ENCODE assay signal across 10 cellular contexts in the genomic region with DNA sequence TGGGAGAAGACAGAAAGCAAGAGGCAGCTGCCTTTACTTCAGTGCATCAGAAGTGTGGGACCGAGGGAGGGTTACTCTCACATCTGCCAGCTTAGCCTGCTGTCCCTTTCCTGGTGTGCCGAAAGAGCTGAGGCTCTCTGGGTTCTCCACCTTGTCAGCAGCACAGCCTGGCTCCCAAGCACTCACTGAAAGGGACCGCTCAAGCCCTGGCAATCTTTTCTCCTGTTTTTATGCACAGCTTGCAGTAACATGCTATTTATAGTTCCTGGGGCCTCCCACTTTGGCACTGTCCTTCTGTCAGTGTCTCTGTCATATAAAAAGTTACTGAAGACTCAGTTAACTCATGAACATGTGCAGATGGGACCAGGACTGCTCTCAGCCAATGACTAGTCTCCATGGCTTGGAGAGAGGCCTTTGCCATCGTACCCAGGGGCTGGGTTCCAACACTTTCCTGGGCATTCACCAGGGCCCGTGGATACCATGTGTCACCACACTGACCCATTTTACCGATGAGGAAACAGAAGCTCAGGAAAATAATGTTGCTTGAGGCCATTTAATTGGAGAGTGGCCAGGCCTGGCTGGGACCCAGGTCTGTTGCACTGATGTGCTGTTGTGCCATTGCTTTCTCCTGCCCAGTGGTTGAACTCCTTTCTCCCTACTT. TPM values are rescaled to one million over a fixed set of nuclear protein-coding genes. Genes with fewer than 3 reads are reported as not detected.
DNase-seq lines count a peak whose midpoint lies in the region; ATAC-seq and TF ChIP-seq lines count a peak whose summit lies in the region.
"Had no signal": no experiment of that assay in that cellular context is flagged by ENCODE, and none has a peak within 500 bp of the region (broad histone marks: within the 10 kb centered on the region; RNA-seq: fewer than 3 reads in every experiment).

No MANE protein-coding gene starts in this region.

- H3K27me3 ChIP-seq in GM23248 (replicated peaks; ENCODE audit: insufficient read depth) (no peaks in the 10 kb centered on the region), layer of hippocampus (ENCODE audit: control insufficient read depth, insufficient read depth, low read length) (no peaks in the 10 kb centered on the region), upper lobe of left lung (no peaks in the 10 kb centered on the region)

- TF ChIP-seq POLR2A in upper lobe of left lung (IDR thresholded peaks at IDR 0.05), result no peak

- peak; percentile 59 for DNase-seq in GM23248
- peak in 1 of 61 donors; percentile 60 for DNase-seq in caudate nucleus (lab: John Stamatoyannopoulos, UW)
- DNase-seq in upper lobe of left lung, result no peak
- DNase-seq in stimulated activated naive CD8-positive, alpha-beta T cell treated with anti-CD3 and anti-CD28 coated beads, Interleukin-15, amount 100 ng/mL, for 72 hours, result no peak
- no peak for DNase-seq in NCI-H187 treated with DMSO at 0.1 percent for 48 hours (lab: John Stamatoyannopoulos, UW)
- no peak for DNase-seq in NCI-H2196 treated with DMSO at 0.1 percent for 48 hours (lab: John Stamatoyannopoulos, UW; ENCODE audit: unreplicated experiment)
- DNase-seq: GDM1, H9 had no signal

- TF ChIP-seq CTCF in upper lobe of left lung (IDR thresholded peaks at IDR 0.05), result no peak

- in situ Hi-C loops in GM23248 (cut with MboI), result no loop called here

- H3K27ac ChIP-seq in GM23248 (no peak overlapping the region), caudate nucleus (ENCODE audit: low read depth, low read length) (peak overlapping the region; percentile 3), layer of hippocampus (ENCODE audit: low read depth, low read length) (peak overlapping the region; percentile 16), upper lobe of left lung (peak overlapping the region in 3 of 4 donors; percentile 31 to 66 (median 46))
- H3K27ac ChIP-seq: KMS-11 had no signal

- no peaks in the 10 kb centered on the region for H3K9me2 ChIP-seq in GM23248 (ENCODE audit: insufficient read depth)

- no peak overlapping the region for H3K4me3 Mint-ChIP-seq in stimulated activated naive CD8-positive, alpha-beta T cell treated with anti-CD3 and anti-CD28 coated beads, Interleukin-15, amount 100 ng/mL, for 72 hours
- H3K4me3 Mint-ChIP-seq: H9 had no signal

- peaks cover 36% of the 10 kb centered on the region for H3F3A ChIP-seq in GM23248 (ENCODE audit: insufficient read depth)

- no peak overlapping the region for H3K9ac ChIP-seq in GM23248
- H3K9ac ChIP-seq: KMS-11 had no signal

- H3K36me3 ChIP-seq in GM23248 (ENCODE audit: low read depth) (peaks cover 29% of the 10 kb centered on the region), upper lobe of left lung (peaks cover 0 to 12% (median 5%) of the 10 kb centered on the region in 4 donors)

- no peak overlapping the region for H3K4me2 ChIP-seq in GM23248 (ENCODE audit: unreplicated experiment)
- H3K4me2 ChIP-seq: KMS-11 had no signal

- no peak overlapping the region for H3K4me3 ChIP-seq in GM23248
- H3K4me3 ChIP-seq in upper lobe of left lung, result no peak overlapping the region

- TF ChIP-seq EP300 in upper lobe of left lung (IDR thresholded peaks at IDR 0.05), result no peak

- H3K9me3 ChIP-seq in GM23248 (ENCODE audit: low read depth) (no peaks in the 10 kb centered on the region), upper lobe of left lung (no peaks in the 10 kb centered on the region)

- H3K79me2 ChIP-seq in GM23248 (ENCODE audit: insufficient read depth), result no peaks in the 10 kb centered on the region

- H3K4me1 ChIP-seq in GM23248 (ENCODE audit: insufficient read depth) (peaks cover 28% of the 10 kb centered on the region), upper lobe of left lung (peaks cover 17 to 36% (median 21%) of the 10 kb centered on the region in 4 donors)

- H3K27me3 Mint-ChIP-seq in stimulated activated naive CD8-positive, alpha-beta T cell treated with anti-CD3 and anti-CD28 coated beads, Interleukin-15, amount 100 ng/mL, for 72 hours, result no peaks in the 10 kb centered on the region

- H2AFZ ChIP-seq in GM23248, result no peak overlapping the region

- no peaks in the 10 kb centered on the region for H4K20me1 ChIP-seq in GM23248 (ENCODE audit: insufficient read depth)

- peak in 1 of 2 donors; percentile 16 for ATAC-seq in upper lobe of left lung (ENCODE audit: low FRiP score in 2 of 2)
- ATAC-seq in stimulated activated naive CD8-positive, alpha-beta T cell treated with anti-CD3 and anti-CD28 coated beads, Interleukin-15, amount 100 ng/mL, for 72 hours, result no peak

- no peak overlapping the region for H3K27ac Mint-ChIP-seq in stimulated activated naive CD8-positive, alpha-beta T cell treated with anti-CD3 and anti-CD28 coated beads, Interleukin-15, amount 100 ng/mL, for 72 hours
- H3K27ac Mint-ChIP-seq: H9 had no signal

- H3K9me3 Mint-ChIP-seq in stimulated activated naive CD8-positive, alpha-beta T cell treated with anti-CD3 and anti-CD28 coated beads, Interleukin-15, amount 100 ng/mL, for 72 hours, result peaks cover 0 to 17% of the 10 kb centered on the region in 2 donors
- H3K9me3 Mint-ChIP-seq: H9 had no signal

- WGBS in GM23248 (ENCODE audit: low coverage in 1 of 2, low lambda C conversion rate in 2 of 2, missing lambda C conversion rate in 2 of 2), 2 experiments, result 11 to 20% methylated on average over 6 of the region's 6 CpGs
- WGBS in upper lobe of left lung, 2 donors, result 67 to 69% methylated on average over 4 to 6 of the region's 6 CpGs

- H3K4me1 Mint-ChIP-seq in stimulated activated naive CD8-positive, alpha-beta T cell treated with anti-CD3 and anti-CD28 coated beads, Interleukin-15, amount 100 ng/mL, for 72 hours, result peaks cover 28% of the 10 kb centered on the region

RNA-seq across cellular contexts. Expression of a gene that starts 46.2 kb away (rescaled TPM):
- total RNA-seq in GM23248 (2014; rRNA removed; shearing (Covaris generic)), result 43.7 and 65.1 TPM in 2 replicates
- polyA plus RNA-seq in GM23248 (2016; fragmentation: Nextera tagmentation; extraction: Ambion mirVana), result 30.6 and 32.6 TPM in 2 replicates
- total RNA-seq in upper lobe of left lung, result 10 to 100 TPM; 34.3 to 58.7 (median 50.4) TPM
